In genomic region chr6:129765008-129765407, GRCh38 we compare ENCODE assay signal across 13 cellular contexts. TPM values are rescaled to one million over a fixed set of nuclear protein-coding genes. Genes with fewer than 3 reads are reported as not detected.
DNase-seq lines count a peak whose midpoint lies in the region; ATAC-seq and TF ChIP-seq lines count a peak whose summit lies in the region.
"Had no signal": no experiment of that assay in that cellular context is flagged by ENCODE, and none has a peak within 500 bp of the region (broad histone marks: within the 10 kb centered on the region; RNA-seq: fewer than 3 reads in every experiment).

No MANE protein-coding gene starts in this region.

- WGBS in IMR-90 (ENCODE audit: extremely low coverage in 2 of 2, insufficient read length in 1 of 2), 2 experiments, result no CpG with 5 or more reads among the region's 2 CpGs
- WGBS in endodermal cell (ENCODE audit: insufficient coverage in 1 of 2, insufficient read length in 1 of 2), 2 experiments, result 87 to 90% methylated on average over 1 to 2 of the region's 2 CpGs

- H3K23ac ChIP-seq in IMR-90 (ENCODE audit: low read depth, low read length), result no peak overlapping the region

- H3K79me2 ChIP-seq in GM23338 (replicated peaks; ENCODE audit: insufficient read depth), result no peaks in the 10 kb centered on the region
- no peaks in the 10 kb centered on the region for H3K79me2 ChIP-seq in neural progenitor cell (ENCODE audit: low read depth)
- H3K79me2 ChIP-seq in PC-9 (ENCODE audit: low read depth), result no peaks in the 10 kb centered on the region

- no peak overlapping the region for H3K18ac ChIP-seq in IMR-90 (ENCODE audit: low read depth, low read length)

- no peaks in the 10 kb centered on the region for H3K79me1 ChIP-seq in IMR-90 (ENCODE audit: low read depth in 1 of 2, low read length in 2 of 2)

- H3K9me3 ChIP-seq in IMR-90 (ENCODE audit: control insufficient read depth, insufficient read depth, low read length) (no peaks in the 10 kb centered on the region), endodermal cell (ENCODE audit: control insufficient read depth, low read length) (no peaks in the 10 kb centered on the region), neural progenitor cell (ENCODE audit: low read depth) (no peaks in the 10 kb centered on the region), PC-9 (ENCODE audit: insufficient read depth, low read depth) (no peaks in the 10 kb centered on the region)
- H3K9me3 ChIP-seq: BLaER1 treated with 17β-estradiol and CSF1 and Interleukin-3, amounts not matched to agents 10 nM and 100 nM had no signal

- H3K36me3 ChIP-seq in GM23338 (ENCODE audit: insufficient read depth) (no peaks in the 10 kb centered on the region), IMR-90 (ENCODE audit: control insufficient read depth, insufficient read depth, low read length) (no peaks in the 10 kb centered on the region), endodermal cell (ENCODE audit: control insufficient read depth, insufficient read depth, low read length) (no peaks in the 10 kb centered on the region), neural progenitor cell (no peaks in the 10 kb centered on the region), PC-9 (ENCODE audit: low read depth) (no peaks in the 10 kb centered on the region)
- H3K36me3 ChIP-seq: BLaER1 treated with 17β-estradiol and CSF1 and Interleukin-3, amounts not matched to agents 10 nM and 100 nM had no signal

- no peak overlapping the region for H4K91ac ChIP-seq in IMR-90 (ENCODE audit: insufficient read depth, low read depth, low read length)

- ATAC-seq in GM23338 (no peak), IMR-90 (ENCODE audit: low read depth) (no peak)
- ATAC-seq: CD8-positive, alpha-beta T cell had no signal

- H3K4me3 ChIP-seq in GM23338 (no peak overlapping the region), IMR-90 (ENCODE audit: insufficient read depth, low read depth, low read length) (no peak overlapping the region), endodermal cell (ENCODE audit: low read length) (no peak overlapping the region), neural progenitor cell (no peak overlapping the region), PC-9 (no peak overlapping the region)
- H3K4me3 ChIP-seq: BLaER1 treated with 17β-estradiol and CSF1 and Interleukin-3, amounts not matched to agents 10 nM and 100 nM had no signal

- H3K27me3 ChIP-seq in GM23338 (ENCODE audit: insufficient read depth), result peaks cover 34% of the 10 kb centered on the region
- no peaks in the 10 kb centered on the region; the same call in 1 of the 2 replicates for H3K27me3 ChIP-seq in IMR-90 (ENCODE audit: control insufficient read depth, insufficient read depth, low read length)
- H3K27me3 ChIP-seq in endodermal cell (ENCODE audit: control insufficient read depth, insufficient read depth, low read length, poor library complexity, severe bottlenecking), result peaks cover 22% of the 10 kb centered on the region
- H3K27me3 ChIP-seq in neural progenitor cell, result peaks cover 35% of the 10 kb centered on the region
- no peaks in the 10 kb centered on the region for H3K27me3 ChIP-seq in PC-9 (ENCODE audit: insufficient read depth, low read depth)

- dilution Hi-C loops in IMR-90 (cut with HindIII; ENCODE audit: low sequenced_read_pairs, unreplicated experiment), result no loop called here

- in situ Hi-C loops in IMR-90 (cut with MboI; ENCODE audit: low sequenced_read_pairs), result loop anchor here (10.0 kb wide), 1 partner anchor 270 kb away; no protein-coding TSS in a partner anchor

- BruUV-seq in IMR-90 (replicated peaks; lab: Mats Ljungman, UMichigan) (no TSS peak), PC-9 (replicated peaks; lab: Mats Ljungman, UMichigan) (no TSS peak)

- H3K9me2 ChIP-seq in GM23338 (ENCODE audit: insufficient read depth) (no peaks in the 10 kb centered on the region), PC-9 (ENCODE audit: insufficient read depth) (no peaks in the 10 kb centered on the region)

- H2AFZ ChIP-seq in GM23338 (peak overlapping the region; percentile 75; the same call in 1 of the 2 replicates), IMR-90 (replicated peaks; ENCODE audit: low read length, poor library complexity) (no peak overlapping the region), neural progenitor cell (replicated peaks) (no peak overlapping the region), PC-9 (no peak overlapping the region)

- H3K9me1 ChIP-seq in IMR-90 (ENCODE audit: insufficient read depth, low read length), result no peaks in the 10 kb centered on the region; the same call in 1 of the 2 replicates

- H3K27ac ChIP-seq in GM23338 (ENCODE audit: low read depth) (no peak overlapping the region), IMR-90 (ENCODE audit: insufficient read depth, low read length) (no peak overlapping the region), endodermal cell (ENCODE audit: low read depth, low read length) (no peak overlapping the region), neural progenitor cell (no peak overlapping the region), PC-9 (no peak overlapping the region)
- H3K27ac ChIP-seq: BLaER1 treated with 17β-estradiol and CSF1 and Interleukin-3, amounts not matched to agents 10 nM and 100 nM had no signal

- no peak overlapping the region for H3K4ac ChIP-seq in IMR-90 (ENCODE audit: low read depth, low read length)

- POLR2A ChIA-PET in IMR-90 (lab: Charles Lee; ENCODE audit: unreplicated experiment) (no interaction called here), PC-9 (lab: Charles Lee; ENCODE audit: unreplicated experiment) (no interaction called here)

- H2BK15ac ChIP-seq in IMR-90 (ENCODE audit: low read depth, low read length), result no peak overlapping the region

- H2BK20ac ChIP-seq in IMR-90 (ENCODE audit: low read depth, low read length), result no peak overlapping the region; the same call in 1 of the 2 replicates

- no peak overlapping the region for H2BK120ac ChIP-seq in IMR-90 (ENCODE audit: low read depth, low read length)

- H3K9ac ChIP-seq in IMR-90 (ENCODE audit: low read depth, low read length), result no peak overlapping the region
- H3K9ac ChIP-seq in endodermal cell (ENCODE audit: extremely low read depth, low read length, poor library complexity, severe bottlenecking), result no peak overlapping the region
- H3K9ac ChIP-seq in neural progenitor cell, result no peak overlapping the region
- H3K9ac ChIP-seq: BLaER1 treated with 17β-estradiol and CSF1 and Interleukin-3, amounts not matched to agents 10 nM and 100 nM had no signal

- CTCF ChIA-PET in IMR-90 (lab: Yijun Ruan, JAX), result interaction anchor here (4.8 kb wide), 1 partner anchor 10 kb away, joined by 23 read pairs; no protein-coding TSS in a partner anchor
- CTCF ChIA-PET in PC-9 (lab: Charles Lee), result no interaction called here

- TF ChIP-seq RAD21 in IMR-90 (IDR thresholded peaks at IDR 0.05; ENCODE audit: low read length), result no peak

- H3K56ac ChIP-seq in IMR-90 (ENCODE audit: extremely low read depth, insufficient read depth, low read length), result no peak overlapping the region

- H3K4me3 Mint-ChIP-seq in GM23338 (no peak overlapping the region), endodermal cell (no peak overlapping the region), neural progenitor cell (no peak overlapping the region)
- H3K4me3 Mint-ChIP-seq: B cell; CD8-positive, alpha-beta T cell; H9 had no signal

- H2AK9ac ChIP-seq in IMR-90 (replicated peaks; ENCODE audit: low read depth, low read length, poor library complexity), result no peak overlapping the region

- no peak overlapping the region for H3K27ac Mint-ChIP-seq in GM23338
- H3K27ac Mint-ChIP-seq in endodermal cell, result no peak overlapping the region
- no peak overlapping the region for H3K27ac Mint-ChIP-seq in neural progenitor cell
- H3K27ac Mint-ChIP-seq: B cell; CD8-positive, alpha-beta T cell; H9 had no signal

- intact Hi-C loops in IMR-90 (cut with micrococcal nuclease) (no loop called here), PC-9 (cut with micrococcal nuclease; ENCODE audit: unreplicated experiment) (no loop called here)

- H3F3A ChIP-seq in GM23338 (replicated peaks; ENCODE audit: low read depth), result no peaks in the 10 kb centered on the region
- H3F3A ChIP-seq in neural progenitor cell (ENCODE audit: low read depth), result peaks cover 11% of the 10 kb centered on the region
- H3F3A ChIP-seq in PC-9 (ENCODE audit: insufficient read depth, low read depth), result no peaks in the 10 kb centered on the region

- peaks cover 11% of the 10 kb centered on the region for H3K27me3 Mint-ChIP-seq in GM23338 (ENCODE audit: insufficient read depth, low read depth, poor library complexity)
- H3K27me3 Mint-ChIP-seq in endodermal cell (ENCODE audit: insufficient read depth), result peaks cover 22% of the 10 kb centered on the region
- peaks cover 2% of the 10 kb centered on the region for H3K27me3 Mint-ChIP-seq in neural progenitor cell (ENCODE audit: insufficient read depth, low read depth)

- no peaks in the 10 kb centered on the region for H4K20me1 ChIP-seq in GM23338 (replicated peaks; ENCODE audit: insufficient read depth)
- no peaks in the 10 kb centered on the region for H4K20me1 ChIP-seq in IMR-90 (ENCODE audit: insufficient read depth, low read length)
- no peaks in the 10 kb centered on the region for H4K20me1 ChIP-seq in neural progenitor cell (ENCODE audit: low read depth)
- no peaks in the 10 kb centered on the region for H4K20me1 ChIP-seq in PC-9 (ENCODE audit: insufficient read depth)
- H4K20me1 ChIP-seq: BLaER1 treated with 17β-estradiol and CSF1 and Interleukin-3, amounts not matched to agents 10 nM and 100 nM had no signal

- DNase-seq in GM23338 (ENCODE audit: low spot score) (peak; percentile 4), IMR-90 (no peak), endodermal cell (peak; percentile 57), neural progenitor cell (ENCODE audit: low spot score) (peak; percentile 34), PC-9 (no peak), NCI-H146 treated with DMSO at 0.1 percent for 48 hours (lab: John Stamatoyannopoulos, UW; ENCODE audit: unreplicated experiment) (no peak)
- DNase-seq: Calu3; CD8-positive, alpha-beta T cell; DMS79 treated with DMSO at 0.1 percent for 48 hours; GF-D8; H9 had no signal

- no peak overlapping the region for H3K4me2 ChIP-seq in GM23338
- H3K4me2 ChIP-seq in IMR-90 (ENCODE audit: low read depth, low read length), result no peak overlapping the region
- no peak overlapping the region for H3K4me2 ChIP-seq in neural progenitor cell
- no peak overlapping the region for H3K4me2 ChIP-seq in PC-9

- no peak for TF ChIP-seq POLR2A in IMR-90 (IDR thresholded peaks at IDR 0.05; ENCODE audit: low read depth, low read length)

- no peak overlapping the region for H4K5ac ChIP-seq in IMR-90 (ENCODE audit: low read depth, low read length)

- H3K14ac ChIP-seq in IMR-90 (replicated peaks; ENCODE audit: low read depth, low read length), result no peak overlapping the region

- H2BK5ac ChIP-seq in IMR-90 (ENCODE audit: low read depth, low read length, poor library complexity, severe bottlenecking), result no peak overlapping the region

- no peak overlapping the region for H4K8ac ChIP-seq in IMR-90 (ENCODE audit: low read depth in 2 of 2, low read length in 2 of 2)

- no peaks in the 10 kb centered on the region for H3K36me3 Mint-ChIP-seq in GM23338 (ENCODE audit: low read depth)
- H3K36me3 Mint-ChIP-seq in endodermal cell (ENCODE audit: low read depth), result no peaks in the 10 kb centered on the region
- no peaks in the 10 kb centered on the region for H3K36me3 Mint-ChIP-seq in neural progenitor cell
- H3K36me3 Mint-ChIP-seq: CD8-positive, alpha-beta T cell had no signal

- TF ChIP-seq CTCF in GM23338 (conservative IDR thresholded peaks at IDR 0.05; ENCODE audit: low read depth in 2 of 2) (no peak), IMR-90 (conservative IDR thresholded peaks at IDR 0.05; ENCODE audit: low read depth, low read length) (no peak), endodermal cell (conservative IDR thresholded peaks at IDR 0.05) (no peak), neural progenitor cell (IDR thresholded peaks at IDR 0.05) (no peak), PC-9 (conservative IDR thresholded peaks at IDR 0.05) (no peak)

- H3K4me1 Mint-ChIP-seq in GM23338 (peaks cover 8% of the 10 kb centered on the region), endodermal cell (peaks cover 14% of the 10 kb centered on the region), neural progenitor cell (peaks cover 20% of the 10 kb centered on the region)

- H3K9me3 Mint-ChIP-seq in GM23338, result no peaks in the 10 kb centered on the region
- H3K9me3 Mint-ChIP-seq in endodermal cell, result no peaks in the 10 kb centered on the region
- no peaks in the 10 kb centered on the region for H3K9me3 Mint-ChIP-seq in neural progenitor cell
- H3K9me3 Mint-ChIP-seq: CD8-positive, alpha-beta T cell; H9 had no signal

- H3K4me1 ChIP-seq in GM23338 (ENCODE audit: insufficient read depth), result 0 out of 2 replicates have a peak, but pooled peaks cover 6% of the 10 kb centered on the region
- peaks cover 2% of the 10 kb centered on the region for H3K4me1 ChIP-seq in IMR-90 (ENCODE audit: control insufficient read depth, insufficient read depth, low read length)
- H3K4me1 ChIP-seq in endodermal cell (ENCODE audit: control insufficient read depth, insufficient read depth, low read length), result no peaks in the 10 kb centered on the region
- peaks cover 12% of the 10 kb centered on the region for H3K4me1 ChIP-seq in neural progenitor cell
- H3K4me1 ChIP-seq in PC-9 (replicated peaks; ENCODE audit: insufficient read depth), result peaks cover 8% of the 10 kb centered on the region; the same call in 1 of the 2 replicates

- 0 out of 2 replicates have a peak overlapping the region, but pooled peaks have one; percentile 19 for H2AK5ac ChIP-seq in IMR-90 (ENCODE audit: low read depth, low read length)

RNA-seq across cellular contexts. Expression of gene ARHGAP18, which starts 55.0 kb away (rescaled TPM):
- total RNA-seq in GM23338 (2014; rRNA removed; shearing (Covaris generic)), result 4.0 and 5.0 TPM in 2 replicates
- 3.7 and 4.3 TPM in 2 replicates for polyA plus RNA-seq in GM23338 (2016; fragmentation: Nextera tagmentation; extraction: Ambion mirVana)
- total RNA-seq in IMR-90 (2012; rRNA removed), result 17.0 and 25.0 TPM in 2 replicates
- 5.0 and 6.2 TPM in 2 replicates for polyA plus RNA-seq in IMR-90 (2012; rRNA removed)
- 1.0 and 1.2 TPM in 2 replicates for polyA plus RNA-seq in IMR-90 (2012; cell fraction: cytosol; rRNA removed)
- 0.46 and 3.5 TPM in 2 replicates for polyA plus RNA-seq in IMR-90 (2012; cell fraction: nucleus; rRNA removed; ENCODE audit: low replicate concordance)
- total RNA-seq in endodermal cell, result 10 to 100 TPM; 14.3 to 17.7 TPM
- polyA plus RNA-seq in endodermal cell (2013, experiment 1 of 2), result 4.1 TPM
- 4.5 TPM for polyA plus RNA-seq in endodermal cell (2013, experiment 2 of 2)
- total RNA-seq in neural progenitor cell (ENCODE audit: low replicate concordance), result 3.1 and 3.9 TPM in 2 replicates
- total RNA-seq in PC-9 (2021), result 12.8 and 15.0 TPM in 2 replicates

Comparison
In these comparisons a context has a peak if more than half of its experiments do, and no peak if none do; other contexts are left out.
1. DNase-seq: peak in GM23338 (single experiment), endodermal cell (single experiment) and neural progenitor cell (single experiment); none in IMR-90 (single experiment), PC-9 (0 of 2) and NCI-H146 treated with DMSO at 0.1 percent for 48 hours (single experiment).